8 cellular contexts compared by ENCODE assay signal in genomic region chr14:69715725-69716482, GRCh38. TPM values are rescaled to one million over a fixed set of nuclear protein-coding genes. Genes with fewer than 3 reads are reported as not detected.
DNase-seq lines count a peak whose midpoint lies in the region; ATAC-seq, FAIRE-seq and TF ChIP-seq lines count a peak whose summit lies in the region.
"Had no signal": no experiment of that assay in that cellular context is flagged by ENCODE, and none has a peak within 500 bp of the region (broad histone marks: within the 10 kb centered on the region; RNA-seq: fewer than 3 reads in every experiment).

No MANE protein-coding gene starts in this region.

- 96% methylated on average over 13 of the region's 13 CpGs for WGBS in HepG2 (ENCODE audit: low lambda C conversion rate)

- no peak overlapping the region for H3K9ac ChIP-seq in HepG2 (ENCODE audit: insufficient read depth, low read depth, low read length)

- no peak overlapping the region for H3K27ac ChIP-seq in HepG2 (ENCODE audit: extremely low read length, insufficient read depth, low read length)

- no peak for TF ChIP-seq RAD21 in HepG2 (CRISPR knock-in tag; IDR thresholded peaks at IDR 0.05)

- POLR2A ChIA-PET in HepG2 (lab: Yijun Ruan, JAX) = no interaction called here

- no peak for TF ChIP-seq POLR2A in HepG2 (IDR thresholded peaks at IDR 0.05; ENCODE audit: insufficient read depth in 1 of 2, low read depth in 2 of 2, low read length in 2 of 2)

- no peak for TF ChIP-seq CTCF in HepG2 (CRISPR knock-in tag; IDR thresholded peaks at IDR 0.05)

- no peak overlapping the region for H2AFZ ChIP-seq in HepG2 (ENCODE audit: low read length)

- peaks cover 3 to 9% of the 10 kb centered on the region in 2 experiments; a peak in 3 of 5 replicates for H3K36me3 ChIP-seq in HepG2 (replicated peaks in 1 of 2; ENCODE audit: control insufficient read depth in 1 of 2, insufficient read depth in 2 of 2, low read length in 2 of 2)

- intact Hi-C loops in HepG2 (cut with micrococcal nuclease; ENCODE audit: unreplicated experiment) = no loop called here

- DNase-seq in H4 (ENCODE audit: low spot score) (peak; percentile 48), NCI-H446 treated with DMSO at 0.1 percent for 48 hours (lab: John Stamatoyannopoulos, UW) (peak; percentile 97), cerebellum (ENCODE audit: low spot score) (peak; percentile 90), HepG2 (ENCODE audit: low spot score) (no peak), superior temporal gyrus (ENCODE audit: extremely low spot score) (peak; percentile 73)

- no peak overlapping the region for H3K4me3 ChIP-seq in HepG2 (replicated peaks in 1 of 3; ENCODE audit: insufficient read depth in 1 of 3, low read depth in 2 of 3, low read length in 3 of 3)

- peaks cover 63% of the 10 kb centered on the region for H3K4me1 ChIP-seq in HepG2 (ENCODE audit: insufficient read depth, low read length)

- H3K9me3 ChIP-seq in HepG2 (ENCODE audit: low read length) = no peaks in the 10 kb centered on the region

- H4K20me1 ChIP-seq in HepG2 (ENCODE audit: insufficient read depth, low read length) = no peaks in the 10 kb centered on the region

- no TSS peak for BruUV-seq in HepG2 (replicated peaks; lab: Mats Ljungman, UMichigan)

- in situ Hi-C loops in HepG2 (cut with HindIII; ENCODE audit: extremely low pct_ligation_motif_present, low pct_unique_long_range_greater_than_20kb) = no loop called here

- TF ChIP-seq EP300 in HepG2 (IDR thresholded peaks at IDR 0.05; ENCODE audit: low read depth in 2 of 2, low read length in 2 of 2) = no peak
- no peak for TF ChIP-seq EP300 in HepG2 (CRISPR knock-in tag; IDR thresholded peaks at IDR 0.05; ENCODE audit: borderline replicate concordance)

- H3K79me2 ChIP-seq in HepG2 (ENCODE audit: insufficient read depth, low read length) = no peaks in the 10 kb centered on the region

- H3K27me3 ChIP-seq in HepG2 (ENCODE audit: control insufficient read depth in 1 of 2, insufficient read depth in 2 of 2, low read length in 2 of 2) = no peaks in the 10 kb centered on the region

- H3K4me2 ChIP-seq in HepG2 (ENCODE audit: low read depth, low read length) = no peak overlapping the region

- ATAC-seq in HepG2 (no peak), GM19455 (IDR thresholded peaks at IDR 0.05; ENCODE audit: unreplicated experiment) (no peak), HG03045 (IDR thresholded peaks at IDR 0.05; ENCODE audit: unreplicated experiment) (no peak)
- ATAC-seq: Panc1 had no signal

- no peak for FAIRE-seq in HepG2 (lab: Jason Lieb, UNC)

- CTCF ChIA-PET in HepG2 (lab: Yijun Ruan, JAX; ENCODE audit: low intra/inter-chr PET ratio, low total read pairs) = no interaction called here

TF ChIP-seq in HepG2, 621 proteins besides CTCF, POLR2A, EP300 and RAD21:
- TF ChIP-seq DNMT3B (CRISPR knock-in tag; conservative IDR thresholded peaks at IDR 0.05) (no peak), LCORL (IDR thresholded peaks at IDR 0.05) (peak; percentile 93), LCORL (CRISPR knock-in tag; IDR thresholded peaks at IDR 0.05) (no peak)
TF ChIP-seq in HepG2: peak in this region for 1.

RNA-seq across cellular contexts. Expression of gene SRSF5, which starts 51.0 kb away (rescaled TPM):
- 83.3 and 86.9 TPM in 2 replicates for total RNA-seq in H4 (2014; rRNA removed; shearing (Covaris generic))
- total RNA-seq in cerebellum (161 TPM), HepG2 (2016; rRNA removed; fragmentation: Illumina TruSeq; extraction: Trizol) (277 and 333 TPM in 2 replicates)
- total RNA-seq in HepG2 (2016; cell fraction: cytosol; rRNA removed; fragmentation: Illumina TruSeq; extraction: Trizol; ENCODE audit: low read depth) = 66.7 and 68.4 TPM in 2 replicates
- 277 and 309 TPM in 2 replicates for total RNA-seq in HepG2 (2016; cell fraction: insoluble cytoplasmic fraction; rRNA removed; fragmentation: Illumina TruSeq; extraction: Trizol)
- total RNA-seq in HepG2 (2016; cell fraction: membrane; rRNA removed; fragmentation: Illumina TruSeq; extraction: Trizol) = 68.2 and 70.5 TPM in 2 replicates
- 278 and 311 TPM in 2 replicates for total RNA-seq in HepG2 (2016; cell fraction: nucleus; rRNA removed; fragmentation: Illumina TruSeq; extraction: Trizol)
- polyA plus RNA-seq in HepG2 (2011; rRNA removed) = 189 and 218 TPM in 2 replicates
- 169 and 242 TPM in 2 replicates for polyA plus RNA-seq in HepG2 (2011; cell fraction: cytosol; rRNA removed)
- polyA plus RNA-seq in HepG2 (2011; cell fraction: nucleus; rRNA removed) = 586 and 686 TPM in 2 replicates
- polyA plus RNA-seq in HepG2 (2012) = 376 and 529 TPM in 2 replicates
- 22.7 and 25.6 TPM in 2 replicates for polyA plus RNA-seq in HepG2 (2016; cell fraction: cytosol; fragmentation: Illumina TruSeq; extraction: Trizol; ENCODE audit: low read depth)
- polyA plus RNA-seq in HepG2 (2016; cell fraction: insoluble cytoplasmic fraction; fragmentation: Illumina TruSeq; extraction: Trizol; ENCODE audit: low read depth) = 415 and 444 TPM in 2 replicates
- 45.5 and 47.3 TPM in 2 replicates for polyA plus RNA-seq in HepG2 (2016; cell fraction: membrane; fragmentation: Illumina TruSeq; extraction: Trizol; ENCODE audit: low read depth)
- 410 and 415 TPM in 2 replicates for polyA plus RNA-seq in HepG2 (2016; cell fraction: nucleus; fragmentation: Illumina TruSeq; extraction: Trizol; ENCODE audit: insufficient read depth, low read depth)
- 99.8 and 128 TPM in 2 replicates for polyA minus RNA-seq in HepG2 (2011; rRNA and poly(A)+ RNA removed; ENCODE audit: low replicate concordance)
- 61.5 and 65.7 TPM in 2 replicates for polyA minus RNA-seq in HepG2 (2011; cell fraction: cytosol; rRNA and poly(A)+ RNA removed)
- 704 and 755 TPM in 2 replicates for polyA minus RNA-seq in HepG2 (2011; cell fraction: nucleus; rRNA and poly(A)+ RNA removed)
